Comparison of ENCODE assay signal across 8 cellular contexts in genomic region chr1:186082235-186082937, GRCh38.
A peak's percentile ranks its signal among the peaks of the same experiment; 100 is the strongest.
DNase-seq lines count a peak whose midpoint lies in the region; ATAC-seq and TF ChIP-seq lines count a peak whose summit lies in the region.

No MANE protein-coding gene starts in this region.

- intact Hi-C loops in prostate gland (cut with DNase I): no loop called here

- 59% methylated on average over 6 of the region's 6 CpGs for WGBS in prostate gland

- TF ChIP-seq POLR2A in prostate gland (IDR thresholded peaks at IDR 0.05): no peak

- no peaks in the 10 kb centered on the region for H3K27me3 ChIP-seq in CD8-positive, alpha-beta memory T cell (ENCODE audit: insufficient read depth, low read length, poor library complexity, severe bottlenecking)
- H3K27me3 ChIP-seq in prostate gland (replicated peaks; ENCODE audit: insufficient read depth) (no peaks in the 10 kb centered on the region), H7 (ENCODE audit: control insufficient read depth, insufficient read depth, low read length) (no peaks in the 10 kb centered on the region)

- peak overlapping the region in 1 of 7 donors; percentile 33 for H3K4me3 Mint-ChIP-seq in CD8-positive, alpha-beta memory T cell

- H3K9me3 Mint-ChIP-seq in CD8-positive, alpha-beta memory T cell: peaks cover 0 to 5% (median 0%) of the 10 kb centered on the region in 5 donors

- no peak for TF ChIP-seq CTCF in prostate gland (IDR thresholded peaks at IDR 0.05)

- no peaks in the 10 kb centered on the region for H3K36me3 ChIP-seq in CD8-positive, alpha-beta memory T cell (ENCODE audit: insufficient read depth, low read length)
- H3K36me3 ChIP-seq in prostate gland (no peaks in the 10 kb centered on the region), H7 (replicated peaks; ENCODE audit: control insufficient read depth, insufficient read depth, low read length) (no peaks in the 10 kb centered on the region)

- POLR2A ChIA-PET in CD8-positive, alpha-beta memory T cell (lab: Charles Lee): no interaction called here

- H3K36me3 Mint-ChIP-seq in CD8-positive, alpha-beta memory T cell: no peaks in the 10 kb centered on the region

- H3K4me1 Mint-ChIP-seq in CD8-positive, alpha-beta memory T cell: peaks cover 0 to 4% (median 3%) of the 10 kb centered on the region in 3 donors

- CTCF ChIA-PET in CD8-positive, alpha-beta memory T cell (lab: Charles Lee): no interaction called here

- peaks cover 0 to 3% of the 10 kb centered on the region in 2 donors for H3K27me3 Mint-ChIP-seq in CD8-positive, alpha-beta memory T cell

- H3K4me3 ChIP-seq in CD8-positive, alpha-beta memory T cell (ENCODE audit: low read length): no peak overlapping the region
- H3K4me3 ChIP-seq in prostate gland: no peak overlapping the region
- H3K4me3 ChIP-seq in H7 (ENCODE audit: insufficient read depth, low read depth, low read length): no peak overlapping the region

- H3K27ac ChIP-seq in CD8-positive, alpha-beta memory T cell (ENCODE audit: low read depth, low read length): peak overlapping the region; percentile 32
- H3K27ac ChIP-seq in prostate gland: no peak overlapping the region

- ATAC-seq in GM19025 (IDR thresholded peaks at IDR 0.05; ENCODE audit: low read depth, unreplicated experiment): peak; percentile 43
- ATAC-seq in HG03066 (IDR thresholded peaks at IDR 0.05; ENCODE audit: low read depth, unreplicated experiment): peak; percentile 67

- H3K9me3 ChIP-seq in CD8-positive, alpha-beta memory T cell (ENCODE audit: low read length): no peaks in the 10 kb centered on the region
- no peaks in the 10 kb centered on the region for H3K9me3 ChIP-seq in prostate gland

- H3K4me1 ChIP-seq in CD8-positive, alpha-beta memory T cell (ENCODE audit: insufficient read depth, low read length): no peaks in the 10 kb centered on the region
- no peaks in the 10 kb centered on the region for H3K4me1 ChIP-seq in prostate gland (replicated peaks)

- DNase-seq in CD8-positive, alpha-beta memory T cell: no peak
- peak; percentile 96 for DNase-seq in NCI-H2029 (lab: John Stamatoyannopoulos, UW)
- DNase-seq in T1000 (lab: John Stamatoyannopoulos, UW): peak; percentile 55
- DNase-seq in glomerular endothelial cell (ENCODE audit: extremely low read depth, low read depth, low spot score): peak; percentile 88
- DNase-seq in prostate gland (ENCODE audit: low spot score): peak; percentile 54
- DNase-seq in H7: no peak

- H3K27ac Mint-ChIP-seq in CD8-positive, alpha-beta memory T cell: no peak overlapping the region

Comparison
In these comparisons a context has a peak if more than half of its experiments do, and no peak if none do; other contexts are left out.
1. DNase-seq: peak in NCI-H2029 (single experiment), T1000 (single experiment), glomerular endothelial cell (single experiment) and prostate gland (single experiment); none in CD8-positive, alpha-beta memory T cell (0 of 5) and H7 (single experiment).